ENCODE assay signal across 1 cellular context in the genomic region with DNA sequence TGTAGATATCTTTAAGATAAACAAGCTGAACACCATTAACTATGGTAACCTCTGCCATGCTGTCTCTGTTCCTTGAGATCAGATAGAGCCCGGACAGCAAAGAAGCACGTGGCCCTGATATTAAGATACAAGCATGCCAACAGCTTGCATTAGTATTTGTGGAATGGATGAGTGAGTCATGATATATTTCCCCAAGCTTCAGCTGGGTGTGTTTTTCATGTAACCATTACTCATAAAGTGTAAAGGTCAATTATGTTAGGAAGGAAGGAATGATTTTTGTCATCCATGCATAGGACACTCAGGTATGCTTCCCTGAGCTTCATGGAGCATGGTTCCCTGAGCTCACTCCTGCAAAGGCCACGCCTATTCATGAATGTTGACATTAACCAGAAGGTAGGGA.
TF ChIP-seq lines count a peak whose summit lies in the region.

No MANE protein-coding gene starts in this region.

TF ChIP-seq in HepG2, 621 proteins besides CTCF, POLR2A, EP300 and RAD21 (continued from another document):
- TF ChIP-seq, protein P1, sequence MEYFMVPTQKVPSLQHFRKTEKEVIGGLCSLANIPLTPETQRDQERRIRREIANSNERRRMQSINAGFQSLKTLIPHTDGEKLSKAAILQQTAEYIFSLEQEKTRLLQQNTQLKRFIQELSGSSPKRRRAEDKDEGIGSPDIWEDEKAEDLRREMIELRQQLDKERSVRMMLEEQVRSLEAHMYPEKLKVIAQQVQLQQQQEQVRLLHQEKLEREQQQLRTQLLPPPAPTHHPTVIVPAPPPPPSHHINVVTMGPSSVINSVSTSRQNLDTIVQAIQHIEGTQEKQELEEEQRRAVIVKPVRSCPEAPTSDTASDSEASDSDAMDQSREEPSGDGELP (IDR thresholded peaks at IDR 0.05; ENCODE audit: borderline replicate concordance, low read depth), result peak; percentile 47; the same call in 1 of the 2 replicates
- TF ChIP-seq ZNF343 (CRISPR knock-in tag; IDR thresholded peaks at IDR 0.05) (no peak), STAT5B (CRISPR knock-in tag; IDR thresholded peaks at IDR 0.05) (no peak), ZBTB21 (CRISPR knock-in tag; IDR thresholded peaks at IDR 0.05) (no peak), SAP130 (CRISPR knock-in tag; IDR thresholded peaks at IDR 0.05; ENCODE audit: low read depth) (peak; percentile 32; the same call in 1 of the 2 replicates), RBFOX2 (IDR thresholded peaks at IDR 0.05; ENCODE audit: low read depth, low read length) (no peak), ZNF329 (CRISPR knock-in tag; IDR thresholded peaks at IDR 0.05; ENCODE audit: low read depth) (no peak), ZNF768 (CRISPR knock-in tag; IDR thresholded peaks at IDR 0.05) (no peak), ZNF24 (IDR thresholded peaks at IDR 0.05) (peak; percentile 68), SMYD3 (CRISPR knock-in tag; IDR thresholded peaks at IDR 0.05) (no peak), MIER2 (CRISPR knock-in tag; IDR thresholded peaks at IDR 0.05) (no peak), ZMYM4 (CRISPR knock-in tag; IDR thresholded peaks at IDR 0.05) (no peak), MAFF (IDR thresholded peaks at IDR 0.05; ENCODE audit: low read depth, low read length) (0 out of 2 replicates have a peak, but pooled peaks have one; percentile 5), BHLHE40 (IDR thresholded peaks at IDR 0.05; ENCODE audit: low read length) (0 out of 2 replicates have a peak, but pooled peaks have one; percentile 24), ADNP (CRISPR knock-in tag; IDR thresholded peaks at IDR 0.05) (no peak), TCF12 (IDR thresholded peaks at IDR 0.05) (no peak), TCF12 (CRISPR knock-in tag; IDR thresholded peaks at IDR 0.05) (no peak)
- TF ChIP-seq, protein P2, sequence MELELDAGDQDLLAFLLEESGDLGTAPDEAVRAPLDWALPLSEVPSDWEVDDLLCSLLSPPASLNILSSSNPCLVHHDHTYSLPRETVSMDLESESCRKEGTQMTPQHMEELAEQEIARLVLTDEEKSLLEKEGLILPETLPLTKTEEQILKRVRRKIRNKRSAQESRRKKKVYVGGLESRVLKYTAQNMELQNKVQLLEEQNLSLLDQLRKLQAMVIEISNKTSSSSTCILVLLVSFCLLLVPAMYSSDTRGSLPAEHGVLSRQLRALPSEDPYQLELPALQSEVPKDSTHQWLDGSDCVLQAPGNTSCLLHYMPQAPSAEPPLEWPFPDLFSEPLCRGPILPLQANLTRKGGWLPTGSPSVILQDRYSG (CRISPR knock-in tag; IDR thresholded peaks at IDR 0.05), result no peak
- TF ChIP-seq, protein P3, sequence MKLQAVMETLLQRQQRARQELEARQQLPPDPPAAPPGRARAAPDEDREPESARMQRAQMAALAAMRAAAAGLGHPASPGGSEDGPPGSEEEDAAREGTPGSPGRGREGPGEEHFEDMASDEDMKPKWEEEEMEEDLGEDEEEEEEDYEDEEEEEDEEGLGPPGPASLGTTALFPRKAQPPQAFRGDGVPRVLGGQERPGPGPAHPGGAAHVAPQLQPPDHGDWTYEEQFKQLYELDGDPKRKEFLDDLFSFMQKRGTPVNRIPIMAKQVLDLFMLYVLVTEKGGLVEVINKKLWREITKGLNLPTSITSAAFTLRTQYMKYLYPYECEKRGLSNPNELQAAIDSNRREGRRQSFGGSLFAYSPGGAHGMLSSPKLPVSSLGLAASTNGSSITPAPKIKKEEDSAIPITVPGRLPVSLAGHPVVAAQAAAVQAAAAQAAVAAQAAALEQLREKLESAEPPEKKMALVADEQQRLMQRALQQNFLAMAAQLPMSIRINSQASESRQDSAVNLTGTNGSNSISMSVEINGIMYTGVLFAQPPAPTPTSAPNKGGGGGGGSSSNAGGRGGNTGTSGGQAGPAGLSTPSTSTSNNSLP (IDR thresholded peaks at IDR 0.05; ENCODE audit: low read depth, low read length), result peak; percentile 87
- TF ChIP-seq, protein P4, sequence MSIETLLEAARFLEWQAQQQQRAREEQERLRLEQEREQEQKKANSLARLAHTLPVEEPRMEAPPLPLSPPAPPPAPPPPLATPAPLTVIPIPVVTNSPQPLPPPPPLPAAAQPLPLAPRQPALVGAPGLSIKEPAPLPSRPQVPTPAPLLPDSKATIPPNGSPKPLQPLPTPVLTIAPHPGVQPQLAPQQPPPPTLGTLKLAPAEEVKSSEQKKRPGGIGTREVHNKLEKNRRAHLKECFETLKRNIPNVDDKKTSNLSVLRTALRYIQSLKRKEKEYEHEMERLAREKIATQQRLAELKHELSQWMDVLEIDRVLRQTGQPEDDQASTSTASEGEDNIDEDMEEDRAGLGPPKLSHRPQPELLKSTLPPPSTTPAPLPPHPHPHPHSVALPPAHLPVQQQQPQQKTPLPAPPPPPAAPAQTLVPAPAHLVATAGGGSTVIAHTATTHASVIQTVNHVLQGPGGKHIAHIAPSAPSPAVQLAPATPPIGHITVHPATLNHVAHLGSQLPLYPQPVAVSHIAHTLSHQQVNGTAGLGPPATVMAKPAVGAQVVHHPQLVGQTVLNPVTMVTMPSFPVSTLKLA (IDR thresholded peaks at IDR 0.05), result peak; percentile 43; the same call in 1 of the 2 replicates
- TF ChIP-seq, protein P5, sequence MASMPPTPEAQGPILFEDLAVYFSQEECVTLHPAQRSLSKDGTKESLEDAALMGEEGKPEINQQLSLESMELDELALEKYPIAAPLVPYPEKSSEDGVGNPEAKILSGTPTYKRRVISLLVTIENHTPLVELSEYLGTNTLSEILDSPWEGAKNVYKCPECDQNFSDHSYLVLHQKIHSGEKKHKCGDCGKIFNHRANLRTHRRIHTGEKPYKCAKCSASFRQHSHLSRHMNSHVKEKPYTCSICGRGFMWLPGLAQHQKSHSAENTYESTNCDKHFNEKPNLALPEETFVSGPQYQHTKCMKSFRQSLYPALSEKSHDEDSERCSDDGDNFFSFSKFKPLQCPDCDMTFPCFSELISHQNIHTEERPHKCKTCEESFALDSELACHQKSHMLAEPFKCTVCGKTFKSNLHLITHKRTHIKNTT (CRISPR knock-in tag; IDR thresholded peaks at IDR 0.05), result no peak
- TF ChIP-seq, protein P6, sequence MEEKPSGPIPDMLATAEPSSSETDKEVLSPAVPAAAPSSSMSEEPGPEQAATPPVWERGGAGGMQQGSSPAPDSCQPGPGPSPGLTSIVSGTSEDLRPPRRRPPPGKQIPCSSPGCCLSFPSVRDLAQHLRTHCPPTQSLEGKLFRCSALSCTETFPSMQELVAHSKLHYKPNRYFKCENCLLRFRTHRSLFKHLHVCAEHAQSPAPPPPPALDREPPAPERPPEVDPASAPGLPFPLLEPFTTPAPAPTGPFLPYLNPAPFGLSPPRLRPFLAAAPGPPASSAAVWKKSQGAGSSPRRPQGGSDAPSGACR (CRISPR knock-in tag; IDR thresholded peaks at IDR 0.05), result no peak
- TF ChIP-seq, protein P7, sequence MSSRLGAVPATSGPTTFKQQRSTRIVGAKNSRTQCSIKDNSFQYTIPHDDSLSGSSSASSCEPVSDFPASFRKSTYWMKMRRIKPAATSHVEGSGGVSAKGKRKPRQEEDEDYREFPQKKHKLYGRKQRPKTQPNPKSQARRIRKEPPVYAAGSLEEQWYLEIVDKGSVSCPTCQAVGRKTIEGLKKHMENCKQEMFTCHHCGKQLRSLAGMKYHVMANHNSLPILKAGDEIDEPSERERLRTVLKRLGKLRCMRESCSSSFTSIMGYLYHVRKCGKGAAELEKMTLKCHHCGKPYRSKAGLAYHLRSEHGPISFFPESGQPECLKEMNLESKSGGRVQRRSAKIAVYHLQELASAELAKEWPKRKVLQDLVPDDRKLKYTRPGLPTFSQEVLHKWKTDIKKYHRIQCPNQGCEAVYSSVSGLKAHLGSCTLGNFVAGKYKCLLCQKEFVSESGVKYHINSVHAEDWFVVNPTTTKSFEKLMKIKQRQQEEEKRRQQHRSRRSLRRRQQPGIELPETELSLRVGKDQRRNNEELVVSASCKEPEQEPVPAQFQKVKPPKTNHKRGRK (CRISPR knock-in tag; IDR thresholded peaks at IDR 0.05), result no peak
- TF ChIP-seq, protein P8, sequence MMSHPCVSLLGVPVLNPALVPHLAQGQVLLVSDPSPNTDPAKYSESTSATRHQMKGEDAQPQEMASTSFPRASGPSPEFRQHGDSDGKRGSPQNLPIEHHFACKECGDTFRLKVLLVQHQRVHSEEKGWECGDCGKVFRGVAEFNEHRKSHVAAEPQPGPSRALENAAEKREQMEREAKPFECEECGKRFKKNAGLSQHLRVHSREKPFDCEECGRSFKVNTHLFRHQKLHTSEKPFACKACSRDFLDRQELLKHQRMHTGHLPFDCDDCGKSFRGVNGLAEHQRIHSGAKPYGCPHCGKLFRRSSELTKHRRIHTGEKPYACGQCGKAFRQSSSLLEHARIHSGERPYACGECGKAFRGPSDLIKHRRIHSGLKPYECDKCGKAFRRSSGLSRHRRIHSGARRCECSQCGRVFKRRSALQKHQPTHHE (CRISPR knock-in tag; IDR thresholded peaks at IDR 0.05; ENCODE audit: borderline replicate concordance), result no peak
TF ChIP-seq in HepG2: peak in this region for 9.
